Comparison of ENCODE assay signal across 22 cellular contexts in genomic region chr2:153232474-153232873, GRCh38.
DNase-seq lines count a peak whose midpoint lies in the region; ATAC-seq and TF ChIP-seq lines count a peak whose summit lies in the region.
"Had no signal": no experiment of that assay in that cellular context is flagged by ENCODE, and none has a peak within 500 bp of the region (broad histone marks: within the 10 kb centered on the region; RNA-seq: fewer than 3 reads in every experiment).

No MANE protein-coding gene starts in this region.

- CTCF ChIA-PET in mammary epithelial cell (lab: Charles Lee; ENCODE audit: low non-redundant PET), result no interaction called here

- H3K27me3 ChIP-seq in mammary epithelial cell (ENCODE audit: insufficient read depth, low read length), result no peaks in the 10 kb centered on the region
- H3K27me3 ChIP-seq in breast epithelium, result no peaks in the 10 kb centered on the region
- H3K27me3 ChIP-seq: BLaER1, SJCRH30 had no signal

- H3K4me3 Mint-ChIP-seq in stimulated activated effector memory CD8-positive, alpha-beta T cell treated with anti-CD3 and anti-CD28 coated beads, Interleukin-12 subunit alpha, Interleukin-12 subunit beta, amount 100 ng/mL, for 72 hours, result no peak overlapping the region
- H3K4me3 Mint-ChIP-seq: CD8-positive, alpha-beta memory T cell had no signal

- ATAC-seq in HG03442 (IDR thresholded peaks at IDR 0.05; ENCODE audit: unreplicated experiment), result peak; percentile 29
- peak; percentile 37 for ATAC-seq in stimulated activated effector memory CD8-positive, alpha-beta T cell treated with anti-CD3 and anti-CD28 coated beads, Interleukin-12 subunit alpha, Interleukin-12 subunit beta, amount 100 ng/mL, for 72 hours
- ATAC-seq in omental fat pad (ENCODE audit: low FRiP score), result no peak

- peaks cover 8% of the 10 kb centered on the region for H3K4me1 Mint-ChIP-seq in stimulated activated effector memory CD8-positive, alpha-beta T cell treated with anti-CD3 and anti-CD28 coated beads, Interleukin-12 subunit alpha, Interleukin-12 subunit beta, amount 100 ng/mL, for 72 hours

- H3K4me2 ChIP-seq in mammary epithelial cell (ENCODE audit: insufficient read depth, low read depth, low read length), result no peak overlapping the region
- H3K4me2 ChIP-seq: BLaER1 had no signal

- BruUV-seq in mammary epithelial cell (replicated peaks; lab: Mats Ljungman, UMichigan), result no TSS peak

- no peaks in the 10 kb centered on the region for H3K36me3 Mint-ChIP-seq in stimulated activated effector memory CD8-positive, alpha-beta T cell treated with anti-CD3 and anti-CD28 coated beads, Interleukin-12 subunit alpha, Interleukin-12 subunit beta, amount 100 ng/mL, for 72 hours
- H3K36me3 Mint-ChIP-seq: CD8-positive, alpha-beta memory T cell had no signal

- in situ Hi-C loops in mammary epithelial cell (cut with MboI; ENCODE audit: low sequenced_read_pairs in 2 of 2), result no loop called here

- intact Hi-C loops in mammary epithelial cell (cut with micrococcal nuclease), result no loop called here
- intact Hi-C loops in breast epithelium (cut with DNase I; ENCODE audit: low total_unique reads), result no loop called here

- H3K27ac ChIP-seq in mammary epithelial cell (ENCODE audit: insufficient read depth, low read depth, low read length) (no peak overlapping the region), breast epithelium (no peak overlapping the region)
- H3K27ac ChIP-seq: BLaER1, HL-60, RWPE1, SJCRH30 had no signal

- TF ChIP-seq POLR2A in breast epithelium (IDR thresholded peaks at IDR 0.05), result no peak

- no peak overlapping the region for H3K27ac Mint-ChIP-seq in stimulated activated effector memory CD8-positive, alpha-beta T cell treated with anti-CD3 and anti-CD28 coated beads, Interleukin-12 subunit alpha, Interleukin-12 subunit beta, amount 100 ng/mL, for 72 hours
- H3K27ac Mint-ChIP-seq: CD8-positive, alpha-beta memory T cell had no signal

- H3K36me3 ChIP-seq in mammary epithelial cell (ENCODE audit: insufficient read depth, low read length) (no peaks in the 10 kb centered on the region), breast epithelium (no peaks in the 10 kb centered on the region)
- H3K36me3 ChIP-seq: BLaER1, HAP-1, SJCRH30 had no signal

- H3K4me1 ChIP-seq in mammary epithelial cell (ENCODE audit: insufficient read depth, low read length) (no peaks in the 10 kb centered on the region), breast epithelium (no peaks in the 10 kb centered on the region)
- H3K4me1 ChIP-seq: BLaER1, HAP-1, SJCRH30 had no signal

- H3K9me3 Mint-ChIP-seq in stimulated activated effector memory CD8-positive, alpha-beta T cell treated with anti-CD3 and anti-CD28 coated beads, Interleukin-12 subunit alpha, Interleukin-12 subunit beta, amount 100 ng/mL, for 72 hours, result peaks cover 3% of the 10 kb centered on the region
- H3K9me3 Mint-ChIP-seq: CD8-positive, alpha-beta memory T cell had no signal

- H3K9me3 ChIP-seq in mammary epithelial cell (replicated peaks; ENCODE audit: insufficient read depth, low read length) (no peaks in the 10 kb centered on the region), breast epithelium (no peaks in the 10 kb centered on the region)
- H3K9me3 ChIP-seq: BLaER1, HAP-1, SJCRH30 had no signal

- no peaks in the 10 kb centered on the region for H3K79me2 ChIP-seq in mammary epithelial cell (ENCODE audit: insufficient read depth, low read length)

- TF ChIP-seq CTCF in mammary epithelial cell (conservative IDR thresholded peaks at IDR 0.05 in 1 of 2, IDR thresholded peaks at IDR 0.05 in 1 of 2; ENCODE audit: extremely low read depth in 1 of 2, insufficient read depth in 1 of 2, low read depth in 1 of 2, low read length in 2 of 2), result no peak
- no peak for TF ChIP-seq CTCF in breast epithelium (IDR thresholded peaks at IDR 0.05)
- TF ChIP-seq CTCF in epithelial cell of esophagus (IDR thresholded peaks at IDR 0.05; ENCODE audit: insufficient read depth, low read depth, low read length, missing control alignments), result no peak
- no peak for TF ChIP-seq CTCF in omental fat pad (IDR thresholded peaks at IDR 0.05)

- H3K9ac ChIP-seq in mammary epithelial cell (ENCODE audit: insufficient read depth, low read length), result no peak overlapping the region
- H3K9ac ChIP-seq: BLaER1 had no signal

- H3K4me3 ChIP-seq in mammary epithelial cell (replicated peaks in 1 of 3; ENCODE audit: insufficient read depth in 1 of 3, low read depth in 2 of 3, low read length in 3 of 3), result no peak overlapping the region
- no peak overlapping the region for H3K4me3 ChIP-seq in breast epithelium
- no peak overlapping the region for H3K4me3 ChIP-seq in epithelial cell of esophagus (ENCODE audit: low read length)
- H3K4me3 ChIP-seq: BLaER1, HAP-1, SJCRH30 had no signal

- peak; percentile 21 for DNase-seq in mammary epithelial cell
- no peak for DNase-seq in breast epithelium (ENCODE audit: low spot score in 2 of 2)
- peak; percentile 49 for DNase-seq in epithelial cell of esophagus (ENCODE audit: low read depth)
- DNase-seq in stimulated activated effector memory CD8-positive, alpha-beta T cell treated with anti-CD3 and anti-CD28 coated beads, Interleukin-12 subunit alpha, Interleukin-12 subunit beta, amount 100 ng/mL, for 72 hours (ENCODE audit: low spot score in 2 of 2), result no peak
- DNase-seq in NCI-H446 treated with DMSO at 0.1 percent for 48 hours (lab: John Stamatoyannopoulos, UW), result no peak
- no peak for DNase-seq in stimulated activated CD4-positive, alpha-beta T cell treated with anti-CD3 and anti-CD28 coated beads, Interleukin-4, amount 100 ng/mL, for 24 hours
- no peak for DNase-seq in omental fat pad (ENCODE audit: low spot score)
- DNase-seq: CD8-positive, alpha-beta memory T cell; GF-D8; NCI-H1105 treated with DMSO at 0.1 percent for 48 hours; NCI-H1694 treated with DMSO at 0.1 percent for 48 hours; NCI-H2107; NCI-H345; NCI-H526 treated with DMSO at 0.1 percent for 48 hours; NK-92 treated with Interleukin-12 subunit alpha and Interleukin-12 subunit beta, amount 100 ng/mL, for 24 hours; SJCRH30; SW 1271 had no signal

- no peaks in the 10 kb centered on the region for H4K20me1 ChIP-seq in mammary epithelial cell (ENCODE audit: insufficient read depth, low read length)
- H4K20me1 ChIP-seq: BLaER1 had no signal

- dilution Hi-C loops in mammary epithelial cell (cut with HindIII; ENCODE audit: low sequenced_read_pairs), result no loop called here

- H2AFZ ChIP-seq in mammary epithelial cell (ENCODE audit: low read depth, low read length), result no peak overlapping the region

- 14% methylated on average over 2 of the region's 2 CpGs for WGBS in mammary epithelial cell (ENCODE audit: low coverage, missing lambda C conversion rate)

Comparison
In these comparisons a context has a peak if more than half of its experiments do, and no peak if none do; other contexts are left out.
1. DNase-seq: peak in mammary epithelial cell (single experiment) and epithelial cell of esophagus (single experiment); none in breast epithelium (0 of 2), stimulated activated effector memory CD8-positive, alpha-beta T cell treated with anti-CD3 and anti-CD28 coated beads, Interleukin-12 subunit alpha, Interleukin-12 subunit beta, amount 100 ng/mL, for 72 hours (0 of 2), NCI-H446 treated with DMSO at 0.1 percent for 48 hours (single experiment), stimulated activated CD4-positive, alpha-beta T cell treated with anti-CD3 and anti-CD28 coated beads, Interleukin-4, amount 100 ng/mL, for 24 hours (single experiment) and omental fat pad (single experiment).